22 cellular contexts compared by ENCODE assay signal in genomic region chr9:127463891-127464290, GRCh38. TPM values are rescaled to one million over a fixed set of nuclear protein-coding genes. Genes with fewer than 3 reads are reported as not detected.
A peak's percentile ranks its signal among the peaks of the same experiment; 100 is the strongest.
DNase-seq lines count a peak whose midpoint lies in the region; ATAC-seq lines count a peak whose summit lies in the region.
"Had no signal": no experiment of that assay in that cellular context is flagged by ENCODE, and none has a peak within 500 bp of the region (broad histone marks: within the 10 kb centered on the region; RNA-seq: fewer than 3 reads in every experiment).

No MANE protein-coding gene starts in this region.

- WGBS in mesodermal cell (ENCODE audit: insufficient coverage in 2 of 2), 2 experiments = 88 to 98% methylated on average over 5 to 7 of the region's 7 CpGs

- intact Hi-C loops in Right ventricle myocardium superior (cut with DNase I) = no loop called here

- H3K27ac ChIP-seq in mesodermal cell (ENCODE audit: low read depth, low read length, severe bottlenecking) = peak overlapping the region; percentile 24
- H3K27ac ChIP-seq: colonic mucosa, spleen, stomach, transverse colon had no signal

- H3K36me3 ChIP-seq in mesodermal cell (ENCODE audit: control insufficient read depth, insufficient read depth, low read length) = peaks cover 66% of the 10 kb centered on the region

- DNase-seq in SK-N-DZ (ENCODE audit: low spot score) = peak; percentile 57
- peak; percentile 78 for DNase-seq in Right ventricle myocardium superior
- DNase-seq in NCI-H2029 treated with DMSO at 0.1 percent for 48 hours (lab: John Stamatoyannopoulos, UW) = no peak
- DNase-seq: activated CD8-positive, alpha-beta T cell treated with anti-CD3 and anti-CD28 coated beads, Interleukin-2, amount 10 ng/mL, durations not matched to agents 7 days and 5 days; activated naive CD4-positive, alpha-beta T cell treated with anti-CD3 and anti-CD28 coated beads, Interleukin-2, amount 10 ng/mL, durations not matched to agents 7 days and 5 days; activated T-cell treated with anti-CD3 and anti-CD28 coated beads, Interleukin-2, amount 50 U/mL, for 4 hours; anterior cingulate cortex; colonic mucosa; COR-L47; DMS79 treated with DMSO at 0.1 percent for 48 hours; NCI-H1105; NCI-H524; spleen; stimulated activated CD4-positive, alpha-beta T cell treated with anti-CD3 and anti-CD28 coated beads, Interleukin-4, amount 100 ng/mL, for 4 hours; stomach; transverse colon had no signal

- ATAC-seq in Right ventricle myocardium superior (ENCODE audit: poor library complexity) = peak; percentile 82
- ATAC-seq in GM21717 (IDR thresholded peaks at IDR 0.05; ENCODE audit: unreplicated experiment) = no peak
- ATAC-seq in GM21390 (IDR thresholded peaks at IDR 0.05; ENCODE audit: unreplicated experiment) = no peak
- no peak for ATAC-seq in GM18511 (IDR thresholded peaks at IDR 0.05; ENCODE audit: unreplicated experiment)
- ATAC-seq: activated CD4-positive, CD25-positive, alpha-beta regulatory T cell treated with anti-CD3 and anti-CD28 coated beads, Interleukin-2, amount 50 U/mL, for 24 hours; activated CD8-positive, alpha-beta T cell treated with anti-CD3 and anti-CD28 coated beads, Interleukin-2, amount 10 ng/mL, durations not matched to agents 7 days and 5 days; activated T-cell treated with anti-CD3 and anti-CD28 coated beads, Interleukin-2, amount 50 U/mL, for 4 hours; HepG2 had no signal

- H3K4me1 ChIP-seq in mesodermal cell (ENCODE audit: control insufficient read depth, insufficient read depth, low read length, poor library complexity, severe bottlenecking) = peaks cover 8% of the 10 kb centered on the region
- H3K4me1 ChIP-seq: colonic mucosa, spleen, transverse colon had no signal

- no peaks in the 10 kb centered on the region for H3K9me3 ChIP-seq in mesodermal cell (ENCODE audit: control insufficient read depth, low read length)
- H3K9me3 ChIP-seq: colonic mucosa, spleen, stomach, transverse colon had no signal

- H3K4me3 ChIP-seq in mesodermal cell (ENCODE audit: extremely low read depth, insufficient read depth, low read length, poor library complexity, severe bottlenecking) = no peak overlapping the region
- H3K4me3 ChIP-seq: colonic mucosa, spleen, stomach, transverse colon had no signal

RNA-seq across cellular contexts. Expression of gene LRSAM1, which starts 12.6 kb away (rescaled TPM):
- polyA plus RNA-seq in SK-N-DZ (2014; cell fraction: cytosol; rRNA removed) = 18.6 and 18.9 TPM in 2 replicates
- 30.0 and 36.0 TPM in 2 replicates for polyA plus RNA-seq in SK-N-DZ (2014; cell fraction: nucleus; rRNA removed)
- 52.1 TPM for total RNA-seq in Right ventricle myocardium superior
- 20.3 TPM for polyA plus RNA-seq in mesodermal cell (2013, experiment 1 of 2)
- 17.1 TPM for polyA plus RNA-seq in mesodermal cell (2013, experiment 2 of 2)

RNA-seq across cellular contexts. Expression of gene RPL12, which starts 12.7 kb away (rescaled TPM):
- 1,887 and 2,362 TPM in 2 replicates for polyA plus RNA-seq in SK-N-DZ (2014; cell fraction: cytosol; rRNA removed)
- polyA plus RNA-seq in SK-N-DZ (2014; cell fraction: nucleus; rRNA removed) = 1,256 and 1,841 TPM in 2 replicates
- total RNA-seq in Right ventricle myocardium superior = 628 TPM
- polyA plus RNA-seq in mesodermal cell (2013, experiment 1 of 2) = 1,589 TPM
- 1,467 TPM for polyA plus RNA-seq in mesodermal cell (2013, experiment 2 of 2)

RNA-seq across cellular contexts. Expression of gene ZNF79, which starts 39.7 kb away (rescaled TPM):
- polyA plus RNA-seq in SK-N-DZ (2014; cell fraction: cytosol; rRNA removed) = 4.4 and 4.9 TPM in 2 replicates
- polyA plus RNA-seq in SK-N-DZ (2014; cell fraction: nucleus; rRNA removed) = 4.1 and 5.1 TPM in 2 replicates
- total RNA-seq in Right ventricle myocardium superior = 5.8 TPM
- 6.5 TPM for polyA plus RNA-seq in mesodermal cell (2013, experiment 1 of 2)
- polyA plus RNA-seq in mesodermal cell (2013, experiment 2 of 2) = 6.5 TPM
